Comparison of ENCODE assay signal across 12 cellular contexts in genomic region chr1:76494807-76495206, GRCh38.
DNase-seq lines count a peak whose midpoint lies in the region; ATAC-seq lines count a peak whose summit lies in the region.
"Had no signal": no experiment of that assay in that cellular context is flagged by ENCODE, and none has a peak within 500 bp of the region (broad histone marks: within the 10 kb centered on the region; RNA-seq: fewer than 3 reads in every experiment).

No MANE protein-coding gene starts in this region.

- H3K27me3 Mint-ChIP-seq in activated T-cell treated with anti-CD3 and anti-CD28 coated beads, Interleukin-2, amount 50 U/mL, for 24 hours, result no peaks in the 10 kb centered on the region
- H3K27me3 Mint-ChIP-seq: B cell; central memory CD8-positive, alpha-beta T cell had no signal

- no peaks in the 10 kb centered on the region for H3K36me3 Mint-ChIP-seq in activated T-cell treated with anti-CD3 and anti-CD28 coated beads, Interleukin-2, amount 50 U/mL, for 24 hours (ENCODE audit: low read depth)

- H3K27ac Mint-ChIP-seq in activated T-cell treated with anti-CD3 and anti-CD28 coated beads, Interleukin-2, amount 50 U/mL, for 24 hours, result peak overlapping the region; percentile 58
- H3K27ac Mint-ChIP-seq: B cell had no signal

- H3K9me3 Mint-ChIP-seq in activated T-cell treated with anti-CD3 and anti-CD28 coated beads, Interleukin-2, amount 50 U/mL, for 24 hours, result no peaks in the 10 kb centered on the region
- H3K9me3 Mint-ChIP-seq: central memory CD8-positive, alpha-beta T cell had no signal

- peak; percentile 95 for ATAC-seq in HG02571 (IDR thresholded peaks at IDR 0.05; ENCODE audit: unreplicated experiment)
- peak; percentile 83 for ATAC-seq in HG03571 (IDR thresholded peaks at IDR 0.05; ENCODE audit: unreplicated experiment)

- peaks cover 16% of the 10 kb centered on the region for H3K4me1 Mint-ChIP-seq in activated T-cell treated with anti-CD3 and anti-CD28 coated beads, Interleukin-2, amount 50 U/mL, for 24 hours (ENCODE audit: low read depth)
- H3K4me1 Mint-ChIP-seq: B cell; central memory CD8-positive, alpha-beta T cell had no signal

- H3K4me3 Mint-ChIP-seq in activated T-cell treated with anti-CD3 and anti-CD28 coated beads, Interleukin-2, amount 50 U/mL, for 24 hours, result no peak overlapping the region
- H3K4me3 Mint-ChIP-seq: B cell; central memory CD8-positive, alpha-beta T cell had no signal

- no peak for DNase-seq in activated T-cell treated with anti-CD3 and anti-CD28 coated beads, Interleukin-2, amount 50 U/mL, for 24 hours
- DNase-seq in activated T-cell treated with anti-CD3 and anti-CD28 coated beads for 4 hours (no peak), renal cortical epithelial cell (ENCODE audit: low read depth) (peak; percentile 15), GDM1 (lab: John Stamatoyannopoulos, UW) (no peak), NCI-H1930 (lab: John Stamatoyannopoulos, UW) (no peak), NCI-H1694 (lab: John Stamatoyannopoulos, UW) (no peak)
- DNase-seq: NCI-H2171, T1000 had no signal
